11 cellular contexts compared by ENCODE assay signal in genomic region chr9:20209421-20210340, GRCh38.
A peak's percentile ranks its signal among the peaks of the same experiment; 100 is the strongest.
DNase-seq lines count a peak whose midpoint lies in the region; ATAC-seq and TF ChIP-seq lines count a peak whose summit lies in the region.
"Had no signal": no experiment of that assay in that cellular context is flagged by ENCODE, and none has a peak within 500 bp of the region (broad histone marks: within the 10 kb centered on the region; RNA-seq: fewer than 3 reads in every experiment).

No MANE protein-coding gene starts in this region.

- DNase-seq in activated CD8-positive, alpha-beta memory T cell treated with anti-CD3 and anti-CD28 coated beads, Interleukin-2, amount 10 ng/mL, durations not matched to agents 7 days and 5 days, result peak; percentile 91
- DNase-seq in effector memory CD8-positive, alpha-beta T cell, result no peak
- DNase-seq in stimulated activated CD8-positive, alpha-beta memory T cell treated with anti-CD3 and anti-CD28 coated beads, Interleukin-7, amount 100 ng/mL, for 48 hours (ENCODE audit: extremely low read depth in 1 of 2, low read depth in 1 of 2), result peak; percentile 56 to 70
- DNase-seq in SHP77 (lab: John Stamatoyannopoulos, UW), result no peak
- no peak for DNase-seq in left ventricle myocardium inferior
- DNase-seq: colonic mucosa, DMS79, Karpas-422, NCI-H82 had no signal

- peaks cover 25% of the 10 kb centered on the region for H3K36me3 Mint-ChIP-seq in activated CD8-positive, alpha-beta memory T cell treated with anti-CD3 and anti-CD28 coated beads, Interleukin-2, amount 10 ng/mL, durations not matched to agents 7 days and 5 days
- H3K36me3 Mint-ChIP-seq in effector memory CD8-positive, alpha-beta T cell (ENCODE audit: insufficient read depth), result peaks cover 3% of the 10 kb centered on the region

- CTCF ChIA-PET in activated CD8-positive, alpha-beta memory T cell treated with anti-CD3 and anti-CD28 coated beads, Interleukin-2, amount 10 ng/mL, durations not matched to agents 7 days and 5 days (lab: Charles Lee), result interaction anchor here (1.1 to 1.8 kb wide), 5 partner anchors 33 to 263 kb away, joined by 3 to 9 read pairs (median 3); no protein-coding TSS in a partner anchor

- H3K27ac ChIP-seq in left ventricle myocardium inferior (replicated peaks), result no peak overlapping the region
- H3K27ac ChIP-seq: colonic mucosa had no signal

- no peak overlapping the region for H3K4me3 ChIP-seq in left ventricle myocardium inferior
- H3K4me3 ChIP-seq: colonic mucosa had no signal

- ATAC-seq in HG03354 (IDR thresholded peaks at IDR 0.05; ENCODE audit: poor library complexity, severe bottlenecking, unreplicated experiment), result peak; percentile 53
- peak; percentile 87 for ATAC-seq in activated CD8-positive, alpha-beta memory T cell treated with anti-CD3 and anti-CD28 coated beads, Interleukin-2, amount 10 ng/mL, durations not matched to agents 7 days and 5 days
- ATAC-seq in effector memory CD8-positive, alpha-beta T cell (replicated peaks), result peak; percentile 79
- no peak for ATAC-seq in GM19035 (IDR thresholded peaks at IDR 0.05; ENCODE audit: unreplicated experiment)

- H3K4me1 ChIP-seq in left ventricle myocardium inferior, result no peaks in the 10 kb centered on the region
- H3K4me1 ChIP-seq: colonic mucosa had no signal

- H3K9me3 ChIP-seq in left ventricle myocardium inferior (replicated peaks), result no peaks in the 10 kb centered on the region
- H3K9me3 ChIP-seq: colonic mucosa had no signal

- no peaks in the 10 kb centered on the region for H3K27me3 Mint-ChIP-seq in activated CD8-positive, alpha-beta memory T cell treated with anti-CD3 and anti-CD28 coated beads, Interleukin-2, amount 10 ng/mL, durations not matched to agents 7 days and 5 days
- no peaks in the 10 kb centered on the region for H3K27me3 Mint-ChIP-seq in effector memory CD8-positive, alpha-beta T cell

- peaks cover 40% of the 10 kb centered on the region for H3K4me1 Mint-ChIP-seq in activated CD8-positive, alpha-beta memory T cell treated with anti-CD3 and anti-CD28 coated beads, Interleukin-2, amount 10 ng/mL, durations not matched to agents 7 days and 5 days
- peaks cover 15 to 28% of the 10 kb centered on the region in 2 donors for H3K4me1 Mint-ChIP-seq in effector memory CD8-positive, alpha-beta T cell (ENCODE audit: low read depth in 2 of 2)

- H3K9me3 Mint-ChIP-seq in activated CD8-positive, alpha-beta memory T cell treated with anti-CD3 and anti-CD28 coated beads, Interleukin-2, amount 10 ng/mL, durations not matched to agents 7 days and 5 days (ENCODE audit: low read depth), result peaks cover 2% of the 10 kb centered on the region
- H3K9me3 Mint-ChIP-seq in effector memory CD8-positive, alpha-beta T cell, result no peaks in the 10 kb centered on the region

- intact Hi-C loops in left ventricle myocardium inferior (cut with micrococcal nuclease), result no loop called here

- peak overlapping the region; percentile 32 for H3K4me3 Mint-ChIP-seq in activated CD8-positive, alpha-beta memory T cell treated with anti-CD3 and anti-CD28 coated beads, Interleukin-2, amount 10 ng/mL, durations not matched to agents 7 days and 5 days
- peak overlapping the region; percentile 21 to 39 for H3K4me3 Mint-ChIP-seq in effector memory CD8-positive, alpha-beta T cell

- H3K27me3 ChIP-seq in left ventricle myocardium inferior (ENCODE audit: low read depth), result no peaks in the 10 kb centered on the region
- H3K27me3 ChIP-seq: colonic mucosa had no signal

- no peaks in the 10 kb centered on the region for H3K36me3 ChIP-seq in left ventricle myocardium inferior
- H3K36me3 ChIP-seq: colonic mucosa had no signal

- no peak for TF ChIP-seq CTCF in left ventricle myocardium inferior (IDR thresholded peaks at IDR 0.05; ENCODE audit: borderline replicate concordance)

- H3K27ac Mint-ChIP-seq in activated CD8-positive, alpha-beta memory T cell treated with anti-CD3 and anti-CD28 coated beads, Interleukin-2, amount 10 ng/mL, durations not matched to agents 7 days and 5 days, result peak overlapping the region; percentile 98
- peak overlapping the region; percentile 30 to 82 for H3K27ac Mint-ChIP-seq in effector memory CD8-positive, alpha-beta T cell

Comparison
In these comparisons a context has a peak if more than half of its experiments do, and no peak if none do; other contexts are left out.
1. DNase-seq: peak in activated CD8-positive, alpha-beta memory T cell treated with anti-CD3 and anti-CD28 coated beads, Interleukin-2, amount 10 ng/mL, durations not matched to agents 7 days and 5 days (single experiment) and stimulated activated CD8-positive, alpha-beta memory T cell treated with anti-CD3 and anti-CD28 coated beads, Interleukin-7, amount 100 ng/mL, for 48 hours (2 of 2); none in effector memory CD8-positive, alpha-beta T cell (0 of 3), SHP77 (0 of 2) and left ventricle myocardium inferior (single experiment).